In genomic region chr4:109429545-109429944, GRCh38 we compare ENCODE assay signal across 29 cellular contexts. TPM values are rescaled to one million over a fixed set of nuclear protein-coding genes. Genes with fewer than 3 reads are reported as not detected.
DNase-seq lines count a peak whose midpoint lies in the region; ATAC-seq lines count a peak whose summit lies in the region.
"Had no signal": no experiment of that assay in that cellular context is flagged by ENCODE, and none has a peak within 500 bp of the region (broad histone marks: within the 10 kb centered on the region; RNA-seq: fewer than 3 reads in every experiment).

No MANE protein-coding gene starts in this region.

- H3K4me1 Mint-ChIP-seq in activated naive CD8-positive, alpha-beta T cell treated with anti-CD3 and anti-CD28 coated beads, Interleukin-2, amount 50 U/mL, for 24 hours: peaks cover 25% of the 10 kb centered on the region
- H3K4me1 Mint-ChIP-seq in activated naive CD8-positive, alpha-beta T cell treated with anti-CD3 and anti-CD28 coated beads for 36 hours: peaks cover 16% of the 10 kb centered on the region
- peaks cover 19% of the 10 kb centered on the region for H3K4me1 Mint-ChIP-seq in activated T-helper 17 cell treated with anti-CD3 and anti-CD28 coated beads, Interleukin-2, amount 50 U/mL, for 72 hours
- H3K4me1 Mint-ChIP-seq in stimulated activated memory B cell treated with anti-CD40 and anti-IgM and Interleukin-4, amounts not matched to agents 10 μg/mL and 1 μg/mL and 100 μg/mL, for 72 hours: peaks cover 8% of the 10 kb centered on the region

- no peak for DNase-seq in activated naive CD8-positive, alpha-beta T cell treated with anti-CD3 and anti-CD28 coated beads, Interleukin-2, amount 50 U/mL, for 24 hours
- no peak for DNase-seq in activated naive CD8-positive, alpha-beta T cell treated with anti-CD3 and anti-CD28 coated beads for 36 hours
- DNase-seq in epithelial cell of prostate (ENCODE audit: low read depth, low spot score) (peak; percentile 40), COLO668 (lab: John Stamatoyannopoulos, UW; ENCODE audit: unreplicated experiment) (no peak)
- DNase-seq: activated CD4-positive, alpha-beta T cell treated with anti-CD3 and anti-CD28 coated beads, Interleukin-2, amount 50 U/mL, for 1 hour; activated CD8-positive, alpha-beta memory T cell treated with anti-CD3 and anti-CD28 coated beads, Interleukin-2, amount 50 U/mL, for 4 hours; activated effector memory CD4-positive, alpha-beta T cell treated with Interleukin-2 at 50 U/mL for 16 hours; activated naive CD8-positive, alpha-beta T cell treated with anti-CD3 and anti-CD28 coated beads, Interleukin-2, amount 10 ng/mL, durations not matched to agents 7 days and 5 days; BE2C; CD8-positive, alpha-beta T cell; dorsolateral prefrontal cortex; EL; hippocampal formation; immature natural killer cell; NCI-H1092; NCI-H1694 treated with DMSO at 0.1 percent for 48 hours; NCI-H446 treated with DMSO at 0.1 percent for 48 hours; T1000; thyroid gland; WERI-Rb-1 had no signal

- H3K27ac Mint-ChIP-seq in activated naive CD8-positive, alpha-beta T cell treated with anti-CD3 and anti-CD28 coated beads, Interleukin-2, amount 50 U/mL, for 24 hours: peak overlapping the region; percentile 3
- no peak overlapping the region for H3K27ac Mint-ChIP-seq in activated naive CD8-positive, alpha-beta T cell treated with anti-CD3 and anti-CD28 coated beads for 36 hours
- peak overlapping the region; percentile 75 for H3K27ac Mint-ChIP-seq in activated T-helper 17 cell treated with anti-CD3 and anti-CD28 coated beads, Interleukin-2, amount 50 U/mL, for 72 hours
- peak overlapping the region; percentile 32 for H3K27ac Mint-ChIP-seq in stimulated activated memory B cell treated with anti-CD40 and anti-IgM and Interleukin-4, amounts not matched to agents 10 μg/mL and 1 μg/mL and 100 μg/mL, for 72 hours
- H3K27ac Mint-ChIP-seq: activated naive CD8-positive, alpha-beta T cell treated with anti-CD3 and anti-CD28 coated beads, Interleukin-2, amount 10 ng/mL, durations not matched to agents 7 days and 5 days; CD8-positive, alpha-beta T cell; immature natural killer cell; memory B cell had no signal

- H3K27ac ChIP-seq in epithelial cell of prostate: peak overlapping the region; percentile 26
- H3K27ac ChIP-seq: dorsolateral prefrontal cortex, SJSA1, skin epidermis, thyroid gland, WERI-Rb-1 had no signal

- no peaks in the 10 kb centered on the region for H3K9me3 Mint-ChIP-seq in activated naive CD8-positive, alpha-beta T cell treated with anti-CD3 and anti-CD28 coated beads, Interleukin-2, amount 50 U/mL, for 24 hours
- no peaks in the 10 kb centered on the region for H3K9me3 Mint-ChIP-seq in activated naive CD8-positive, alpha-beta T cell treated with anti-CD3 and anti-CD28 coated beads for 36 hours
- H3K9me3 Mint-ChIP-seq in activated T-helper 17 cell treated with anti-CD3 and anti-CD28 coated beads, Interleukin-2, amount 50 U/mL, for 72 hours: no peaks in the 10 kb centered on the region
- no peaks in the 10 kb centered on the region for H3K9me3 Mint-ChIP-seq in stimulated activated memory B cell treated with anti-CD40 and anti-IgM and Interleukin-4, amounts not matched to agents 10 μg/mL and 1 μg/mL and 100 μg/mL, for 72 hours
- H3K9me3 Mint-ChIP-seq: activated naive CD8-positive, alpha-beta T cell treated with anti-CD3 and anti-CD28 coated beads, Interleukin-2, amount 10 ng/mL, durations not matched to agents 7 days and 5 days; CD8-positive, alpha-beta T cell; central memory CD8-positive, alpha-beta T cell; immature natural killer cell; memory B cell had no signal

- ATAC-seq in activated naive CD8-positive, alpha-beta T cell treated with anti-CD3 and anti-CD28 coated beads, Interleukin-2, amount 50 U/mL, for 24 hours: no peak
- peak; percentile 47 for ATAC-seq in activated T-helper 17 cell treated with anti-CD3 and anti-CD28 coated beads, Interleukin-2, amount 50 U/mL, for 72 hours (replicated peaks)
- ATAC-seq in stimulated activated memory B cell treated with anti-CD40 and anti-IgM and Interleukin-4, amounts not matched to agents 10 μg/mL and 1 μg/mL and 100 μg/mL, for 72 hours: no peak
- no peak for ATAC-seq in GM21390 (IDR thresholded peaks at IDR 0.05; ENCODE audit: unreplicated experiment)
- no peak for ATAC-seq in HG02981 (IDR thresholded peaks at IDR 0.05; ENCODE audit: unreplicated experiment)
- ATAC-seq: CD8-positive, alpha-beta T cell; K562 had no signal

- peaks cover 9% of the 10 kb centered on the region for H3K36me3 Mint-ChIP-seq in activated naive CD8-positive, alpha-beta T cell treated with anti-CD3 and anti-CD28 coated beads, Interleukin-2, amount 50 U/mL, for 24 hours (ENCODE audit: low read depth)
- H3K36me3 Mint-ChIP-seq in activated naive CD8-positive, alpha-beta T cell treated with anti-CD3 and anti-CD28 coated beads for 36 hours: peaks cover 14% of the 10 kb centered on the region
- H3K36me3 Mint-ChIP-seq in activated T-helper 17 cell treated with anti-CD3 and anti-CD28 coated beads, Interleukin-2, amount 50 U/mL, for 72 hours (ENCODE audit: low read depth): peaks cover 16% of the 10 kb centered on the region
- peaks cover 6% of the 10 kb centered on the region for H3K36me3 Mint-ChIP-seq in stimulated activated memory B cell treated with anti-CD40 and anti-IgM and Interleukin-4, amounts not matched to agents 10 μg/mL and 1 μg/mL and 100 μg/mL, for 72 hours

- H3K27me3 Mint-ChIP-seq in activated naive CD8-positive, alpha-beta T cell treated with anti-CD3 and anti-CD28 coated beads, Interleukin-2, amount 50 U/mL, for 24 hours: no peaks in the 10 kb centered on the region
- H3K27me3 Mint-ChIP-seq in activated naive CD8-positive, alpha-beta T cell treated with anti-CD3 and anti-CD28 coated beads for 36 hours: no peaks in the 10 kb centered on the region
- no peaks in the 10 kb centered on the region for H3K27me3 Mint-ChIP-seq in activated T-helper 17 cell treated with anti-CD3 and anti-CD28 coated beads, Interleukin-2, amount 50 U/mL, for 72 hours
- H3K27me3 Mint-ChIP-seq in stimulated activated memory B cell treated with anti-CD40 and anti-IgM and Interleukin-4, amounts not matched to agents 10 μg/mL and 1 μg/mL and 100 μg/mL, for 72 hours: no peaks in the 10 kb centered on the region
- H3K27me3 Mint-ChIP-seq: activated naive CD8-positive, alpha-beta T cell treated with anti-CD3 and anti-CD28 coated beads, Interleukin-2, amount 10 ng/mL, durations not matched to agents 7 days and 5 days; central memory CD8-positive, alpha-beta T cell; memory B cell had no signal

- H3K4me3 Mint-ChIP-seq in activated naive CD8-positive, alpha-beta T cell treated with anti-CD3 and anti-CD28 coated beads, Interleukin-2, amount 50 U/mL, for 24 hours: no peak overlapping the region
- H3K4me3 Mint-ChIP-seq in activated naive CD8-positive, alpha-beta T cell treated with anti-CD3 and anti-CD28 coated beads for 36 hours: no peak overlapping the region
- H3K4me3 Mint-ChIP-seq in activated T-helper 17 cell treated with anti-CD3 and anti-CD28 coated beads, Interleukin-2, amount 50 U/mL, for 72 hours: peak overlapping the region; percentile 22
- no peak overlapping the region for H3K4me3 Mint-ChIP-seq in stimulated activated memory B cell treated with anti-CD40 and anti-IgM and Interleukin-4, amounts not matched to agents 10 μg/mL and 1 μg/mL and 100 μg/mL, for 72 hours
- H3K4me3 Mint-ChIP-seq: activated naive CD8-positive, alpha-beta T cell treated with anti-CD3 and anti-CD28 coated beads, Interleukin-2, amount 10 ng/mL, durations not matched to agents 7 days and 5 days; CD8-positive, alpha-beta T cell; central memory CD8-positive, alpha-beta T cell; immature natural killer cell; memory B cell had no signal

RNA-seq across cellular contexts. Expression of gene SEC24B, which starts 4.1 kb away (rescaled TPM):
- 10 to 100 TPM; 22.9 to 23.9 TPM for total RNA-seq in activated naive CD8-positive, alpha-beta T cell treated with anti-CD3 and anti-CD28 coated beads for 36 hours
- 10 to 100 TPM; 25.2 to 28.1 TPM for total RNA-seq in activated T-helper 17 cell treated with anti-CD3 and anti-CD28 coated beads, Interleukin-2, amount 50 U/mL, for 72 hours
